Comparison of ENCODE assay signal across 7 cellular contexts in the genomic region with DNA sequence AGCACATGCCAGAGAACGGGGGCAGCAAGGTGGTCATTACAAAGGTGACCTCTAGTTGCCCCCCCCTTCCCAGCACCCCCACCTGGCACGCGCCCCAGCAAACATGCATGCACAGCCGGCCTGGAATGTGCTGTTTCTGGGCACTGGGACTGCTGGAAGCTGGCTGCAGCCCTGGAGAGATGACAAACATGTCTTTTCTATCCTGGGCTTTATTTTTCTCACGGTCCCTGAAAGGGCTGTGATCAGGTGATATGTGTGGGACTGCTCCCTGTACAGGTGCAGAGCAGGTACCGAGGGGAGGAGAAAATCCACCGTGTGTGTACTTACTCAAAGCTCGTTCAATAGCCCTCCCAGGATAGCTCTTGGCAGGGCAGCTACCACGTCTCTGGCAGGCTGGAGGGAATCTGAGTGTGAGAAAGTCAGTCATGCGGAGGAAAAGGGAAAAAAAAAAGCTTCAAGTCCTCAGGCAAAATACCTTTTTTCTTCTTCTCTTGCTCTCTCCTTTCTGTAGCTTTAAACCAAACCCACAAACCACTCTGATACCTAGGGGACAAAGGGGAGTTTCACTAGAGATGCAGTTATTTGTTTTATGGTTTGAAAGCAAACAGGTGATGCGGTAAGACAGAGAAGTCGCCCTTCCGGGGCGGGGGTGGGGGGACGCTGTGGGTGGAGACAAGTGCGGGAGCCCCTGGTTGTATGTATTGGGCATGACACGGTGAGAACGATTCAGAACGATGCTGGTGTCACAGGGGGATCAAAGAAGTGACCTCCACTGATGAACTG. TPM values are rescaled to one million over a fixed set of nuclear protein-coding genes. Genes with fewer than 3 reads are reported as not detected.
DNase-seq lines count a peak whose midpoint lies in the region; ATAC-seq and TF ChIP-seq lines count a peak whose summit lies in the region.

No MANE protein-coding gene starts in this region.

- POLR2A ChIA-PET in activated B cell treated with CpG ODN at 0.5 μM for 24 hours (lab: Charles Lee), result interaction anchor here (0.6 to 15.3 kb wide), 14 partner anchors 17 to 354 kb away, joined by 3 to 465 read pairs (median 6); no protein-coding TSS in a partner anchor

- ATAC-seq in GM18499 (IDR thresholded peaks at IDR 0.05; ENCODE audit: insufficient read depth, unreplicated experiment) (peak; percentile 58), GM21576 (IDR thresholded peaks at IDR 0.05; ENCODE audit: unreplicated experiment) (peak; percentile 49), activated B cell treated with CpG ODN at 0.5 μM for 24 hours (ENCODE audit: low read depth) (peak; percentile 27)

- intact Hi-C loops in activated B cell treated with CpG ODN at 0.5 μM for 24 hours (cut with micrococcal nuclease), result loop anchor here (1.0 to 10.0 kb wide), 5 partner anchors 9 to 451 kb away; a partner anchor contains a TSS

- H3K27me3 Mint-ChIP-seq in activated B cell treated with CpG ODN at 0.5 μM for 24 hours, result peaks cover 1% of the 10 kb centered on the region
- H3K27me3 Mint-ChIP-seq in nephron (ENCODE audit: low read depth), result peaks cover 21% of the 10 kb centered on the region

- no peak for DNase-seq in activated B cell treated with CpG ODN at 0.5 μM for 24 hours
- DNase-seq in stimulated activated CD4-positive, alpha-beta T cell treated with anti-CD3 and anti-CD28 coated beads, Interleukin-1b, Interleukin-23, amount 100 ng/mL, for 48 hours, result no peak
- DNase-seq in erythroblast (lab: John Stamatoyannopoulos, UW), result no peak

- H3K9ac ChIP-seq in KMS-11, result no peak overlapping the region

- H3K4me1 ChIP-seq in KMS-11 (ENCODE audit: low read depth, poor library complexity, severe bottlenecking), result peaks cover 45% of the 10 kb centered on the region

- TF ChIP-seq CTCF in KMS-11 (conservative IDR thresholded peaks at IDR 0.05; ENCODE audit: low read depth, low read length) (no peak), activated B cell treated with CpG ODN at 0.5 μM for 24 hours (IDR thresholded peaks at IDR 0.05) (no peak), nephron (IDR thresholded peaks at IDR 0.05; ENCODE audit: unreplicated experiment in 3 of 3) (no peak)

- H3K36me3 ChIP-seq in KMS-11 (ENCODE audit: insufficient read depth), result no peaks in the 10 kb centered on the region

- H3K4me3 Mint-ChIP-seq in activated B cell treated with CpG ODN at 0.5 μM for 24 hours (peak overlapping the region; percentile 65), nephron (peak overlapping the region; percentile 46 to 63 (median 53))

- no peaks in the 10 kb centered on the region for H4K20me1 ChIP-seq in KMS-11 (ENCODE audit: insufficient read depth)

- H3K9me3 Mint-ChIP-seq in activated B cell treated with CpG ODN at 0.5 μM for 24 hours (no peaks in the 10 kb centered on the region), nephron (no peaks in the 10 kb centered on the region)

- CTCF ChIA-PET in activated B cell treated with CpG ODN at 0.5 μM for 24 hours (lab: Charles Lee), result interaction anchor here (0.8 to 6.8 kb wide), 8 partner anchors 19 to 465 kb away, joined by 3 to 43 read pairs (median 4); no protein-coding TSS in a partner anchor

- no peak overlapping the region; the same call in 1 of the 2 replicates for H2AFZ ChIP-seq in KMS-11 (ENCODE audit: low read depth)

- H3K27ac Mint-ChIP-seq in activated B cell treated with CpG ODN at 0.5 μM for 24 hours, result peak overlapping the region; percentile 43
- H3K27ac Mint-ChIP-seq in nephron, result peak overlapping the region; percentile 87 to 94 (median 88)

- H3K27me3 ChIP-seq in KMS-11 (ENCODE audit: insufficient read depth, low read depth), result peaks cover 59% of the 10 kb centered on the region

- no peaks in the 10 kb centered on the region for H3K79me2 ChIP-seq in KMS-11 (ENCODE audit: insufficient read depth, low read depth)

- no peak for TF ChIP-seq POLR2A in erythroblast (IDR thresholded peaks at IDR 0.05; ENCODE audit: low read length)

- H3K4me3 ChIP-seq in KMS-11 (IDR thresholded peaks at IDR 0.05; ENCODE audit: insufficient read depth, low read depth, low read length), result no peak overlapping the region

- no peak overlapping the region for H3K27ac ChIP-seq in KMS-11

- H3K4me2 ChIP-seq in KMS-11, result peak overlapping the region; percentile 71

- H3K4me1 Mint-ChIP-seq in activated B cell treated with CpG ODN at 0.5 μM for 24 hours, result peaks cover 53% of the 10 kb centered on the region
- H3K4me1 Mint-ChIP-seq in nephron, result peaks cover 49% of the 10 kb centered on the region

- H3K36me3 Mint-ChIP-seq in activated B cell treated with CpG ODN at 0.5 μM for 24 hours (ENCODE audit: low read depth), result peaks cover 11% of the 10 kb centered on the region
- no peaks in the 10 kb centered on the region for H3K36me3 Mint-ChIP-seq in nephron (ENCODE audit: low read depth)

RNA-seq across cellular contexts. Expression of a gene that starts 5.0 kb away (rescaled TPM):
- 5.0 and 5.9 TPM in 2 replicates for total RNA-seq in activated B cell treated with CpG ODN at 0.5 μM for 24 hours
